ENCODE assay signal across 9 cellular contexts in genomic region chr21:21003701-21004100, GRCh38. TPM values are rescaled to one million over a fixed set of nuclear protein-coding genes. Genes with fewer than 3 reads are reported as not detected.
DNase-seq lines count a peak whose midpoint lies in the region; ATAC-seq and TF ChIP-seq lines count a peak whose summit lies in the region.
"Had no signal": no experiment of that assay in that cellular context is flagged by ENCODE, and none has a peak within 500 bp of the region (broad histone marks: within the 10 kb centered on the region; RNA-seq: fewer than 3 reads in every experiment).

No MANE protein-coding gene starts in this region.

- H3K4me2 ChIP-seq in DOHH2 (ENCODE audit: low read length): no peak overlapping the region

- H3K79me2 ChIP-seq in DOHH2 (ENCODE audit: control insufficient read depth, low read length): no peaks in the 10 kb centered on the region

- no peaks in the 10 kb centered on the region for H3K9me2 ChIP-seq in DOHH2 (replicated peaks; ENCODE audit: control insufficient read depth, low read length)

- no peaks in the 10 kb centered on the region for H3F3A ChIP-seq in DOHH2 (ENCODE audit: control insufficient read depth, insufficient read depth)

- H3K27me3 ChIP-seq in DOHH2 (ENCODE audit: control insufficient read depth, low read length): no peaks in the 10 kb centered on the region

- intact Hi-C loops in posterior vena cava (cut with DNase I): loop anchor here in 1 of 2 donors (5.0 to 10.0 kb wide), 2 partner anchors 86 to 1011 kb away; no protein-coding TSS in a partner anchor

- no peaks in the 10 kb centered on the region; the same call in 1 of the 2 replicates for H3K4me1 ChIP-seq in DOHH2 (ENCODE audit: control insufficient read depth, low read length)

- peak; percentile 64 for TF ChIP-seq CTCF in DOHH2 (IDR thresholded peaks at IDR 0.05; ENCODE audit: low read depth, low read length, poor library complexity, severe bottlenecking)
- TF ChIP-seq CTCF in LNCAP (IDR thresholded peaks at IDR 0.05): peak; percentile 65

- no peak overlapping the region for H3K27ac ChIP-seq in DOHH2 (ENCODE audit: low read depth, low read length)

- H3K4me3 ChIP-seq in DOHH2 (ENCODE audit: low read length): no peak overlapping the region

- H4K20me1 ChIP-seq in DOHH2 (ENCODE audit: control insufficient read depth, insufficient read depth, low read depth, low read length): no peaks in the 10 kb centered on the region

- no peaks in the 10 kb centered on the region for H3K36me3 ChIP-seq in DOHH2 (ENCODE audit: control insufficient read depth, low read length)

- DNase-seq in SKM-1 treated with dmso at 0.1 percent for 144 hours (lab: John Stamatoyannopoulos, UW; ENCODE audit: unreplicated experiment): peak; percentile 54
- peak; percentile 75 for DNase-seq in inferior parietal cortex (ENCODE audit: extremely low spot score)
- DNase-seq in stimulated activated naive CD4-positive, alpha-beta T cell (lab: John Stamatoyannopoulos, UW): no peak
- DNase-seq in posterior vena cava (ENCODE audit: low spot score): no peak
- DNase-seq: cerebellar nuclear complex had no signal

- ATAC-seq in GM19023 (IDR thresholded peaks at IDR 0.05; ENCODE audit: unreplicated experiment) (no peak), HG02642 (IDR thresholded peaks at IDR 0.05; ENCODE audit: poor library complexity, unreplicated experiment) (no peak)

- no peaks in the 10 kb centered on the region for H3K9me3 ChIP-seq in DOHH2 (ENCODE audit: control insufficient read depth, insufficient read depth, low read length)

RNA-seq across cellular contexts. Expression of gene NCAM2, which starts 5.5 kb away (rescaled TPM):
- 1 to 10 TPM; 5.5 to 7.0 TPM for total RNA-seq in posterior vena cava

Comparison
In these comparisons a context has a peak if more than half of its experiments do, and no peak if none do; other contexts are left out.
1. DNase-seq: peak in SKM-1 treated with dmso at 0.1 percent for 144 hours (single experiment) and inferior parietal cortex (single experiment); none in stimulated activated naive CD4-positive, alpha-beta T cell (0 of 6) and posterior vena cava (single experiment).